ENCODE assay signal across 1 cellular context in the genomic region with DNA sequence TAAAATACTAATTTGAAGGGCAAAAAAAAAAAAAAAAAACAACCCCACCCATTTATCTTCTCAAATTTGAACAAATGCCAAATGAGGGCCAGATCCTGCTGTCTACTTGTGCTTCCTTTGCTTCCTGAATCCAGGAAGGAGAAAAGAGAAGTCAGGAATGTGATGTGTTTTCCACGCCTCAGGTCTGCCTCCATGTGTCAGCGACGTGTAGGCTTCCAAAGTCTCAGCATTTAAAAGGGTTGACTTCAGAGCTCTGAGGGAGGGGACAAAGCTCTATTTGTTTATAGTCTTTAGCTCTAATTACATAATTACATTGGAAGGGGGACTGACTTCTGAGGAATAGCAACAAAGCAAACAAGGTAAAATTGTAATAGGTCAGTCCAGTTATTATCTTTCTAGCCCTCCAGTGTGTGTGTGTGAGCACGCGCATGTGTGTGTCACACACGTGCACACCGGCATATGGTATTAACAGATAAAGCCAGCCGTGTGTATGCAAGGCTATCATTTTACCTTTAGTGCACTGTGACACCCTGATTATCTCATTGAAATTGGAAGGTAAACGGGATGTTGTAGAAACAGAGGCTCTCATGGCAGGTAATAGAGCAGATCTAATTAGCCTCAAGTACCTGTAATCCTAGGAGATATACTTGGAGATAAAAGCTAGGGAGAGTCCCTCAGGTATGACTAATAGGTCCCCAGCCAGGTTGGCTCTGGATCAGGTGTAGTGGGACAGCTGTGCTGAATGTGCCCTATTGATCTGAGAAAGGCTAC.
TF ChIP-seq lines count a peak whose summit lies in the region.

No MANE protein-coding gene starts in this region.

TF ChIP-seq in HEK293, 187 proteins besides CTCF, POLR2A, EP300 and RAD21 (continued from another document and continues in another):
- TF ChIP-seq, protein P1, sequence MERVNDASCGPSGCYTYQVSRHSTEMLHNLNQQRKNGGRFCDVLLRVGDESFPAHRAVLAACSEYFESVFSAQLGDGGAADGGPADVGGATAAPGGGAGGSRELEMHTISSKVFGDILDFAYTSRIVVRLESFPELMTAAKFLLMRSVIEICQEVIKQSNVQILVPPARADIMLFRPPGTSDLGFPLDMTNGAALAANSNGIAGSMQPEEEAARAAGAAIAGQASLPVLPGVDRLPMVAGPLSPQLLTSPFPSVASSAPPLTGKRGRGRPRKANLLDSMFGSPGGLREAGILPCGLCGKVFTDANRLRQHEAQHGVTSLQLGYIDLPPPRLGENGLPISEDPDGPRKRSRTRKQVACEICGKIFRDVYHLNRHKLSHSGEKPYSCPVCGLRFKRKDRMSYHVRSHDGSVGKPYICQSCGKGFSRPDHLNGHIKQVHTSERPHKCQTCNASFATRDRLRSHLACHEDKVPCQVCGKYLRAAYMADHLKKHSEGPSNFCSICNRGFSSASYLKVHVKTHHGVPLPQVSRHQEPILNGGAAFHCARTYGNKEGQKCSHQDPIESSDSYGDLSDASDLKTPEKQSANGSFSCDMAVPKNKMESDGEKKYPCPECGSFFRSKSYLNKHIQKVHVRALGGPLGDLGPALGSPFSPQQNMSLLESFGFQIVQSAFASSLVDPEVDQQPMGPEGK (tag by site-specific recombination; IDR thresholded peaks at IDR 0.05): no peak
- TF ChIP-seq MEIS1 (CRISPR knock-in tag; IDR thresholded peaks at IDR 0.05; ENCODE audit: borderline replicate concordance) (no peak), ZNF660 (tag by site-specific recombination; IDR thresholded peaks at IDR 0.05) (no peak), TRIM28 (IDR thresholded peaks at IDR 0.05; ENCODE audit: borderline replicate concordance, low read length) (peak; percentile 84), ZNF707 (tag by site-specific recombination; IDR thresholded peaks at IDR 0.05) (no peak), ZNF501 (tag by site-specific recombination; IDR thresholded peaks at IDR 0.05) (no peak), ZNF626 (tag by site-specific recombination; IDR thresholded peaks at IDR 0.05) (no peak), ZNF544 (tag by site-specific recombination; IDR thresholded peaks at IDR 0.05) (no peak), ZNF548 (tag by site-specific recombination; IDR thresholded peaks at IDR 0.05) (no peak), ZNF558 (tag by site-specific recombination; IDR thresholded peaks at IDR 0.05) (no peak), KLF8 (tag by site-specific recombination; IDR thresholded peaks at IDR 0.05) (peak; percentile 82), ZNF585B (tag by site-specific recombination; IDR thresholded peaks at IDR 0.05) (no peak), ZNF791 (tag by site-specific recombination; IDR thresholded peaks at IDR 0.05) (no peak), RBAK (tag by site-specific recombination; IDR thresholded peaks at IDR 0.05) (no peak), ZNF843 (tag by site-specific recombination; IDR thresholded peaks at IDR 0.05) (0 out of 2 replicates have a peak, but pooled peaks have one; percentile 26), ZNF473 (tag by site-specific recombination; IDR thresholded peaks at IDR 0.05) (no peak), ZNF391 (tag by site-specific recombination; IDR thresholded peaks at IDR 0.05; ENCODE audit: borderline replicate concordance, low read depth) (no peak), ZNF23 (tag by site-specific recombination; IDR thresholded peaks at IDR 0.05; ENCODE audit: borderline replicate concordance) (no peak), GLIS2 (tag by site-specific recombination; IDR thresholded peaks at IDR 0.05) (no peak), HOXC10 (CRISPR knock-in tag; IDR thresholded peaks at IDR 0.05) (no peak), ZNF19 (tag by site-specific recombination; IDR thresholded peaks at IDR 0.05; ENCODE audit: low read depth) (no peak), ZNF140 (tag by site-specific recombination; IDR thresholded peaks at IDR 0.05) (no peak), ZNF701 (tag by site-specific recombination; IDR thresholded peaks at IDR 0.05) (no peak), ZSCAN23 (tag by site-specific recombination; IDR thresholded peaks at IDR 0.05) (no peak), ZNF341 (tag by site-specific recombination; IDR thresholded peaks at IDR 0.05; ENCODE audit: low read depth) (no peak), SCRT2 (tag by site-specific recombination; IDR thresholded peaks at IDR 0.05) (no peak), KLF10 (tag by site-specific recombination; IDR thresholded peaks at IDR 0.05) (no peak), ZNF600 (tag by site-specific recombination; IDR thresholded peaks at IDR 0.05) (no peak), OSR2 (tag by site-specific recombination; IDR thresholded peaks at IDR 0.05) (peak; percentile 62)
- TF ChIP-seq, protein P2, sequence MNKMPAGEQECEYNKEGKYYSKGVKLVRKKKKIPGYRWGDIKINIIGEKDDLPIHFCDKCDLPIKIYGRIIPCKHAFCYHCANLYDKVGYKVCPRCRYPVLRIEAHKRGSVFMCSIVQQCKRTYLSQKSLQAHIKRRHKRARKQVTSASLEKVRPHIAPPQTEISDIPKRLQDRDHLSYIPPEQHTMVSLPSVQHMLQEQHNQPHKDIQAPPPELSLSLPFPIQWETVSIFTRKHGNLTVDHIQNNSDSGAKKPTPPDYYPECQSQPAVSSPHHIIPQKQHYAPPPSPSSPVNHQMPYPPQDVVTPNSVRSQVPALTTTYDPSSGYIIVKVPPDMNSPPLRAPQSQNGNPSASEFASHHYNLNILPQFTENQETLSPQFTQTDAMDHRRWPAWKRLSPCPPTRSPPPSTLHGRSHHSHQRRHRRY (tag by site-specific recombination; IDR thresholded peaks at IDR 0.05): no peak
- TF ChIP-seq, protein P3, sequence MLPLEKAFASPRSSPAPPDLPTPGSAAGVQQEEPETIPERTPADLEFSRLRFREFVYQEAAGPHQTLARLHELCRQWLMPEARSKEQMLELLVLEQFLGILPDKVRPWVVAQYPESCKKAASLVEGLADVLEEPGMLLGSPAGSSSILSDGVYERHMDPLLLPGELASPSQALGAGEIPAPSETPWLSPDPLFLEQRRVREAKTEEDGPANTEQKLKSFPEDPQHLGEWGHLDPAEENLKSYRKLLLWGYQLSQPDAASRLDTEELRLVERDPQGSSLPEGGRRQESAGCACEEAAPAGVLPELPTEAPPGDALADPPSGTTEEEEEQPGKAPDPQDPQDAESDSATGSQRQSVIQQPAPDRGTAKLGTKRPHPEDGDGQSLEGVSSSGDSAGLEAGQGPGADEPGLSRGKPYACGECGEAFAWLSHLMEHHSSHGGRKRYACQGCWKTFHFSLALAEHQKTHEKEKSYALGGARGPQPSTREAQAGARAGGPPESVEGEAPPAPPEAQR (tag by site-specific recombination; IDR thresholded peaks at IDR 0.05): no peak
- TF ChIP-seq, protein P4, sequence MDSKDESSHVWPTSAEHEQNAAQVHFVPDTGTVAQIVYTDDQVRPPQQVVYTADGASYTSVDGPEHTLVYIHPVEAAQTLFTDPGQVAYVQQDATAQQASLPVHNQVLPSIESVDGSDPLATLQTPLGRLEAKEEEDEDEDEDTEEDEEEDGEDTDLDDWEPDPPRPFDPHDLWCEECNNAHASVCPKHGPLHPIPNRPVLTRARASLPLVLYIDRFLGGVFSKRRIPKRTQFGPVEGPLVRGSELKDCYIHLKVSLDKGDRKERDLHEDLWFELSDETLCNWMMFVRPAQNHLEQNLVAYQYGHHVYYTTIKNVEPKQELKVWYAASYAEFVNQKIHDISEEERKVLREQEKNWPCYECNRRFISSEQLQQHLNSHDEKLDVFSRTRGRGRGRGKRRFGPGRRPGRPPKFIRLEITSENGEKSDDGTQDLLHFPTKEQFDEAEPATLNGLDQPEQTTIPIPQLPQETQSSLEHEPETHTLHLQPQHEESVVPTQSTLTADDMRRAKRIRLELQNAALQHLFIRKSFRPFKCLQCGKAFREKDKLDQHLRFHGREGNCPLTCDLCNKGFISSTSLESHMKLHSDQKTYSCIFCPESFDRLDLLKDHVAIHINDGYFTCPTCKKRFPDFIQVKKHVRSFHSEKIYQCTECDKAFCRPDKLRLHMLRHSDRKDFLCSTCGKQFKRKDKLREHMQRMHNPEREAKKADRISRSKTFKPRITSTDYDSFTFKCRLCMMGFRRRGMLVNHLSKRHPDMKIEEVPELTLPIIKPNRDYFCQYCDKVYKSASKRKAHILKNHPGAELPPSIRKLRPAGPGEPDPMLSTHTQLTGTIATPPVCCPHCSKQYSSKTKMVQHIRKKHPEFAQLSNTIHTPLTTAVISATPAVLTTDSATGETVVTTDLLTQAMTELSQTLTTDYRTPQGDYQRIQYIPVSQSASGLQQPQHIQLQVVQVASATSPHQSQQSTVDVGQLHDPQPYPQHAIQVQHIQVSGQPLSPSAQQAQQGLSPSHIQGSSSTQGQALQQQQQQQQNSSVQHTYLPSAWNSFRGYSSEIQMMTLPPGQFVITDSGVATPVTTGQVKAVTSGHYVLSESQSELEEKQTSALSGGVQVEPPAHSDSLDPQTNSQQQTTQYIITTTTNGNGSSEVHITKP (tag by site-specific recombination; IDR thresholded peaks at IDR 0.05): peak; percentile 30; the same call in 1 of the 2 replicates
- TF ChIP-seq, protein P5, sequence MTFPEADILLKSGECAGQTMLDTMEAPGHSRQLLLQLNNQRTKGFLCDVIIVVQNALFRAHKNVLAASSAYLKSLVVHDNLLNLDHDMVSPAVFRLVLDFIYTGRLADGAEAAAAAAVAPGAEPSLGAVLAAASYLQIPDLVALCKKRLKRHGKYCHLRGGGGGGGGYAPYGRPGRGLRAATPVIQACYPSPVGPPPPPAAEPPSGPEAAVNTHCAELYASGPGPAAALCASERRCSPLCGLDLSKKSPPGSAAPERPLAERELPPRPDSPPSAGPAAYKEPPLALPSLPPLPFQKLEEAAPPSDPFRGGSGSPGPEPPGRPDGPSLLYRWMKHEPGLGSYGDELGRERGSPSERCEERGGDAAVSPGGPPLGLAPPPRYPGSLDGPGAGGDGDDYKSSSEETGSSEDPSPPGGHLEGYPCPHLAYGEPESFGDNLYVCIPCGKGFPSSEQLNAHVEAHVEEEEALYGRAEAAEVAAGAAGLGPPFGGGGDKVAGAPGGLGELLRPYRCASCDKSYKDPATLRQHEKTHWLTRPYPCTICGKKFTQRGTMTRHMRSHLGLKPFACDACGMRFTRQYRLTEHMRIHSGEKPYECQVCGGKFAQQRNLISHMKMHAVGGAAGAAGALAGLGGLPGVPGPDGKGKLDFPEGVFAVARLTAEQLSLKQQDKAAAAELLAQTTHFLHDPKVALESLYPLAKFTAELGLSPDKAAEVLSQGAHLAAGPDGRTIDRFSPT (tag by site-specific recombination; IDR thresholded peaks at IDR 0.05): no peak
- TF ChIP-seq, protein P6, sequence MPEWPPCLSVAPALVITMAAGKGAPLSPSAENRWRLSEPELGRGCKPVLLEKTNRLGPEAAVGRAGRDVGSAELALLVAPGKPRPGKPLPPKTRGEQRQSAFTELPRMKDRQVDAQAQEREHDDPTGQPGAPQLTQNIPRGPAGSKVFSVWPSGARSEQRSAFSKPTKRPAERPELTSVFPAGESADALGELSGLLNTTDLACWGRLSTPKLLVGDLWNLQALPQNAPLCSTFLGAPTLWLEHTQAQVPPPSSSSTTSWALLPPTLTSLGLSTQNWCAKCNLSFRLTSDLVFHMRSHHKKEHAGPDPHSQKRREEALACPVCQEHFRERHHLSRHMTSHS (tag by site-specific recombination; IDR thresholded peaks at IDR 0.05): no peak
- TF ChIP-seq, protein P7, sequence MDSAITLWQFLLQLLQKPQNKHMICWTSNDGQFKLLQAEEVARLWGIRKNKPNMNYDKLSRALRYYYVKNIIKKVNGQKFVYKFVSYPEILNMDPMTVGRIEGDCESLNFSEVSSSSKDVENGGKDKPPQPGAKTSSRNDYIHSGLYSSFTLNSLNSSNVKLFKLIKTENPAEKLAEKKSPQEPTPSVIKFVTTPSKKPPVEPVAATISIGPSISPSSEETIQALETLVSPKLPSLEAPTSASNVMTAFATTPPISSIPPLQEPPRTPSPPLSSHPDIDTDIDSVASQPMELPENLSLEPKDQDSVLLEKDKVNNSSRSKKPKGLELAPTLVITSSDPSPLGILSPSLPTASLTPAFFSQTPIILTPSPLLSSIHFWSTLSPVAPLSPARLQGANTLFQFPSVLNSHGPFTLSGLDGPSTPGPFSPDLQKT (IDR thresholded peaks at IDR 0.05; ENCODE audit: borderline replicate concordance, low read depth, low read length): no peak
- TF ChIP-seq, protein P8, sequence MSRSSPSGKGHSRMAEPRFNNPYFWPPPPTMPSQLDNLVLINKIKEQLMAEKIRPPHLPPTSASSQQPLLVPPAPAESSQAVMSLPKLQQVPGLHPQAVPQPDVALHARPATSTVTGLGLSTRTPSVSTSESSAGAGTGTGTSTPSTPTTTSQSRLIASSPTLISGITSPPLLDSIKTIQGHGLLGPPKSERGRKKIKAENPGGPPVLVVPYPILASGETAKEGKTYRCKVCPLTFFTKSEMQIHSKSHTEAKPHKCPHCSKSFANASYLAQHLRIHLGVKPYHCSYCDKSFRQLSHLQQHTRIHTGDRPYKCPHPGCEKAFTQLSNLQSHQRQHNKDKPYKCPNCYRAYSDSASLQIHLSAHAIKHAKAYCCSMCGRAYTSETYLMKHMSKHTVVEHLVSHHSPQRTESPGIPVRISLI (tag by site-specific recombination; IDR thresholded peaks at IDR 0.05): no peak
- TF ChIP-seq, protein P9, sequence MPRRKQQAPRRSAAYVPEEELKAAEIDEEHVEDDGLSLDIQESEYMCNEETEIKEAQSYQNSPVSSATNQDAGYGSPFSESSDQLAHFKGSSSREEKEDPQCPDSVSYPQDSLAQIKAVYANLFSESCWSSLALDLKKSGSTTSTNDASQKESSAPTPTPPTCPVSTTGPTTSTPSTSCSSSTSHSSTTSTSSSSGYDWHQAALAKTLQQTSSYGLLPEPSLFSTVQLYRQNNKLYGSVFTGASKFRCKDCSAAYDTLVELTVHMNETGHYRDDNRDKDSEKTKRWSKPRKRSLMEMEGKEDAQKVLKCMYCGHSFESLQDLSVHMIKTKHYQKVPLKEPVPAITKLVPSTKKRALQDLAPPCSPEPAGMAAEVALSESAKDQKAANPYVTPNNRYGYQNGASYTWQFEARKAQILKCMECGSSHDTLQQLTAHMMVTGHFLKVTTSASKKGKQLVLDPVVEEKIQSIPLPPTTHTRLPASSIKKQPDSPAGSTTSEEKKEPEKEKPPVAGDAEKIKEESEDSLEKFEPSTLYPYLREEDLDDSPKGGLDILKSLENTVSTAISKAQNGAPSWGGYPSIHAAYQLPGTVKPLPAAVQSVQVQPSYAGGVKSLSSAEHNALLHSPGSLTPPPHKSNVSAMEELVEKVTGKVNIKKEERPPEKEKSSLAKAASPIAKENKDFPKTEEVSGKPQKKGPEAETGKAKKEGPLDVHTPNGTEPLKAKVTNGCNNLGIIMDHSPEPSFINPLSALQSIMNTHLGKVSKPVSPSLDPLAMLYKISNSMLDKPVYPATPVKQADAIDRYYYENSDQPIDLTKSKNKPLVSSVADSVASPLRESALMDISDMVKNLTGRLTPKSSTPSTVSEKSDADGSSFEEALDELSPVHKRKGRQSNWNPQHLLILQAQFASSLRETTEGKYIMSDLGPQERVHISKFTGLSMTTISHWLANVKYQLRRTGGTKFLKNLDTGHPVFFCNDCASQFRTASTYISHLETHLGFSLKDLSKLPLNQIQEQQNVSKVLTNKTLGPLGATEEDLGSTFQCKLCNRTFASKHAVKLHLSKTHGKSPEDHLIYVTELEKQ (tag by site-specific recombination; IDR thresholded peaks at IDR 0.05; ENCODE audit: borderline replicate concordance): peak; percentile 8; the same call in 1 of the 2 replicates
